In the genomic region with DNA sequence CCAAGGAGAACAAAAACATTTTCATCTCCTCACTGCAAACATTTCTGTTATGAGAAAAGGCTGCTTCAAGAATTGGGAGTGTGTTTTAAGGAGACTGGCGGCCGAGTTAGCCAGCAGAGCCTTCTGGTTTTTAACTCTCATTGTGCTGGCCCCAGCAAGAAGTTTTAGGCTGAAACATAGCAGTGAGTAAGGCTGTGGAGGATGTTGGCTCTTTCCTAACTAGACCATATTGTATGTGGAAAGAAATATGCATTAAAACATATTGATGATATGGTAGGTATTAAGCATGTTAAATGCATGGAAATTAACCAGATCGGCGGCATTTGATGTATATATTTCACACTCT, we compare ENCODE assay signal across 9 cellular contexts.
DNase-seq lines count a peak whose midpoint lies in the region; ATAC-seq and TF ChIP-seq lines count a peak whose summit lies in the region.
"Had no signal": no experiment of that assay in that cellular context is flagged by ENCODE, and none has a peak within 500 bp of the region (broad histone marks: within the 10 kb centered on the region; RNA-seq: fewer than 3 reads in every experiment).

No MANE protein-coding gene starts in this region.

- H3K36me3 Mint-ChIP-seq in CD8-positive, alpha-beta T cell = peaks cover 29% of the 10 kb centered on the region

- H3K79me2 ChIP-seq in OCI-LY1 (ENCODE audit: insufficient read depth, low read length) = no peaks in the 10 kb centered on the region

- H3K4me3 ChIP-seq in CD8-positive, alpha-beta T cell (ENCODE audit: low read depth, low read length) = no peak overlapping the region
- H3K4me3 ChIP-seq in OCI-LY1 (ENCODE audit: low read depth, low read length, poor library complexity, severe bottlenecking) = peak overlapping the region; percentile 48
- peak overlapping the region; percentile 45 to 54 (median 53) for H3K4me3 ChIP-seq in esophagus muscularis mucosa
- peak overlapping the region; percentile 56 for H3K4me3 ChIP-seq in psoas muscle

- peak overlapping the region; percentile 82 for H3K4me3 Mint-ChIP-seq in CD8-positive, alpha-beta T cell

- peak overlapping the region; percentile 40; the same call in 1 of the 2 replicates for H3K9ac ChIP-seq in OCI-LY1 (ENCODE audit: low read length)

- peaks cover 5% of the 10 kb centered on the region for H3K36me3 ChIP-seq in CD8-positive, alpha-beta T cell (ENCODE audit: insufficient read depth, low read length)
- H3K36me3 ChIP-seq in OCI-LY1 (ENCODE audit: insufficient read depth, low read length) (no peaks in the 10 kb centered on the region), esophagus muscularis mucosa (peaks cover 7 to 42% (median 12%) of the 10 kb centered on the region in 4 donors), psoas muscle (ENCODE audit: insufficient read depth in 1 of 2, low read depth in 1 of 2) (peaks cover 0 to 44% of the 10 kb centered on the region in 2 donors)

- WGBS in esophagus muscularis mucosa = 46% methylated on average over 4 of the region's 4 CpGs
- 38 to 45% (median 40%) methylated on average over 4 of the region's 4 CpGs for WGBS in psoas muscle, 3 donors

- no peak overlapping the region for H3K27ac ChIP-seq in CD8-positive, alpha-beta T cell (ENCODE audit: low read depth, low read length)
- H3K27ac ChIP-seq in OCI-LY1 (ENCODE audit: low read depth, low read length, poor library complexity, severe bottlenecking) (no peak overlapping the region), esophagus muscularis mucosa (replicated peaks in 1 of 4) (peak overlapping the region; percentile 74 to 82 (median 78)), psoas muscle (peak overlapping the region; percentile 51)

- DNase-seq in CD8-positive, alpha-beta T cell = no peak
- DNase-seq in esophagus muscularis mucosa (ENCODE audit: extremely low spot score) (no peak), psoas muscle (no peak), SHP77 treated with DMSO at 0.1 percent for 48 hours (lab: John Stamatoyannopoulos, UW) (no peak), COR-L47 (lab: John Stamatoyannopoulos, UW) (no peak), G401 (ENCODE audit: low spot score) (no peak)
- DNase-seq: NCI-H524 treated with DMSO at 0.1 percent for 48 hours had no signal

- no peaks in the 10 kb centered on the region for H3K9me3 Mint-ChIP-seq in CD8-positive, alpha-beta T cell

- H3K9me2 ChIP-seq in OCI-LY1 (ENCODE audit: low read depth, low read length) = no peaks in the 10 kb centered on the region

- CTCF ChIA-PET in CD8-positive, alpha-beta T cell (lab: Charles Lee) = interaction anchor here (0.6 to 5.5 kb wide), 34 partner anchors 8 to 784 kb away, joined by 3 to 64 read pairs (median 4); a partner anchor contains a TSS

- H3K9me3 ChIP-seq in CD8-positive, alpha-beta T cell (ENCODE audit: low read length) = no peaks in the 10 kb centered on the region
- H3K9me3 ChIP-seq in OCI-LY1 (ENCODE audit: low read length) (no peaks in the 10 kb centered on the region), esophagus muscularis mucosa (no peaks in the 10 kb centered on the region), psoas muscle (no peaks in the 10 kb centered on the region)

- no peaks in the 10 kb centered on the region for H4K20me1 ChIP-seq in OCI-LY1 (ENCODE audit: insufficient read depth, low read length)

- no peak for TF ChIP-seq EP300 in esophagus muscularis mucosa (IDR thresholded peaks at IDR 0.05)

- H3K27ac Mint-ChIP-seq in CD8-positive, alpha-beta T cell = peak overlapping the region; percentile 82

- H3K4me1 Mint-ChIP-seq in CD8-positive, alpha-beta T cell (ENCODE audit: low read depth) = peaks cover 22% of the 10 kb centered on the region

- intact Hi-C loops in CD8-positive, alpha-beta T cell (cut with DNase I, micrococcal nuclease) = loop anchor here (1.0 to 10.0 kb wide), 4 partner anchors 34 to 1430 kb away; no protein-coding TSS in a partner anchor
- intact Hi-C loops in esophagus muscularis mucosa (cut with DNase I) (loop anchor here (5.0 kb wide), 4 partner anchors 33 to 768 kb away; no protein-coding TSS in a partner anchor), psoas muscle (cut with DNase I) (loop anchor here in 1 of 2 donors (5.0 to 10.0 kb wide), 2 partner anchors 60 to 708 kb away; no protein-coding TSS in a partner anchor)

- H3F3A ChIP-seq in OCI-LY1 (ENCODE audit: insufficient read depth, low read length) = no peaks in the 10 kb centered on the region

- in situ Hi-C loops in G401 (cut with HindIII; ENCODE audit: low sequenced_read_pairs) = no loop called here

- H2AFZ ChIP-seq in OCI-LY1 (ENCODE audit: low read length) = peak overlapping the region; percentile 68; the same call in 1 of the 2 replicates

- peak overlapping the region; percentile 65 for H3K4me2 ChIP-seq in OCI-LY1 (ENCODE audit: low read length)

- no peak for TF ChIP-seq POLR2A in esophagus muscularis mucosa (IDR thresholded peaks at IDR 0.05; ENCODE audit: low read depth)

- H3K27me3 ChIP-seq in CD8-positive, alpha-beta T cell (ENCODE audit: insufficient read depth, low read length) = no peaks in the 10 kb centered on the region
- no peaks in the 10 kb centered on the region for H3K27me3 ChIP-seq in OCI-LY1 (ENCODE audit: insufficient read depth, low read length)
- H3K27me3 ChIP-seq in esophagus muscularis mucosa = no peaks in the 10 kb centered on the region
- H3K27me3 ChIP-seq in psoas muscle (ENCODE audit: insufficient read depth in 3 of 3, low read length in 2 of 3) = no peaks in the 10 kb centered on the region

- ATAC-seq in CD8-positive, alpha-beta T cell = no peak
- ATAC-seq in psoas muscle (peak in 3 of 4 donors; percentile 9 to 37 (median 19)), GM19351 (IDR thresholded peaks at IDR 0.05; ENCODE audit: unreplicated experiment) (no peak)

- TF ChIP-seq CTCF in CD8-positive, alpha-beta T cell (IDR thresholded peaks at IDR 0.05) = no peak
- TF ChIP-seq CTCF in OCI-LY1 (IDR thresholded peaks at IDR 0.05; ENCODE audit: low read length) (no peak), esophagus muscularis mucosa (IDR thresholded peaks at IDR 0.05) (no peak), psoas muscle (IDR thresholded peaks at IDR 0.05) (no peak)

- no peaks in the 10 kb centered on the region for H3K27me3 Mint-ChIP-seq in CD8-positive, alpha-beta T cell (ENCODE audit: low read depth)

- peaks cover 7% of the 10 kb centered on the region for H3K4me1 ChIP-seq in CD8-positive, alpha-beta T cell (ENCODE audit: insufficient read depth, low read length)
- H3K4me1 ChIP-seq in OCI-LY1 (ENCODE audit: insufficient read depth, low read length, severe bottlenecking) (peaks cover 11% of the 10 kb centered on the region), esophagus muscularis mucosa (peaks cover 31 to 41% (median 37%) of the 10 kb centered on the region in 4 donors), psoas muscle (peaks cover 40% of the 10 kb centered on the region)

- POLR2A ChIA-PET in CD8-positive, alpha-beta T cell (lab: Charles Lee) = interaction anchor here (0.7 to 1.2 kb wide), 3 partner anchors 38 to 171 kb away, joined by 3 to 6 read pairs (median 5); no protein-coding TSS in a partner anchor

Comparison
In these comparisons a context has a peak if more than half of its experiments do, and no peak if none do; other contexts are left out.
1. ATAC-seq: peak in psoas muscle (3 of 4); none in CD8-positive, alpha-beta T cell (single experiment) and GM19351 (single experiment).
2. H3K27ac ChIP-seq: peak in esophagus muscularis mucosa (4 of 4) and psoas muscle (single experiment); none in CD8-positive, alpha-beta T cell (single experiment) and OCI-LY1 (single experiment).